10 cellular contexts compared by ENCODE assay signal in the genomic region with DNA sequence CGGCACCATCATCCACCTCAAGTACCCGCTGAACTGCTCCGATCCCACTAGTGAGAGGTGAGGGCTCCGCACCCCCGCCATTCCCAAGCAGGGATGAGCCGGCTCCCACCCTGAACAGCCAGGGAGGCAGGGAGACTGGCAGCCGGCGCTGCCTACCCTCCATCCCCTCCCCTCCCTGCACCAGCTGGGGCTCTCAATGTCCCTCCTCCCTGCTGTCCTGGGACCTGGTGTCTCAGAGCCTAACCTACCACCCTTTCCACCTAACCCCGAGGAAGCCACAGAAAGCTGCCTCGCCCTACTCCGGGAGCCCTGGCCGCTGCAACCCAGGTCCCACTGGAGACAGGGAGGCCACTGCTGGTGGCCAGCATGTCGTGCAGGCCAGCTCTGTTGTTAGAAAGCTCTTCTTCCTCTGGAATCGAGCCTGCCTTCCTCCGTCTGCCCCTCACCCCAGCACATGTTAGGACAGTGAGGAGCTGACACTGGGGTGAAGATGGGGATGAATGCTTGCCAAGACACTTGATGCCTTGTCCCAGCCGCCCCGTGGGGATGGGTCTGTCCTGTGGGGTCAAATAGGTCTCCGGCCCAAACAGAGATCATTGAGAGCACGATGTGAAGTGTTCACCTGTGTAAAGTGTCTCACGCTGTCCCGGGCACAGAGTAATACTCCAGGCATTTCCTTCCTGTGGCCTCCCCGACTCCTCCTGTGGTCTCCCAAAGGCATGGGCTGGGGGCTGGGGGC. TPM values are rescaled to one million over a fixed set of nuclear protein-coding genes. Genes with fewer than 3 reads are reported as not detected.
DNase-seq lines count a peak whose midpoint lies in the region; ATAC-seq and TF ChIP-seq lines count a peak whose summit lies in the region.
"Had no signal": no experiment of that assay in that cellular context is flagged by ENCODE, and none has a peak within 500 bp of the region (broad histone marks: within the 10 kb centered on the region; RNA-seq: fewer than 3 reads in every experiment).

No MANE protein-coding gene starts in this region.

- H3K27me3 ChIP-seq in subcutaneous abdominal adipose tissue (ENCODE audit: control insufficient read depth in 5 of 5, insufficient read depth in 4 of 5, low read length in 5 of 5) (peaks cover 0 to 4% (median 0%) of the 10 kb centered on the region in 5 donors), foreskin keratinocyte (no peaks in the 10 kb centered on the region)

- H3K36me3 Mint-ChIP-seq in activated CD8-positive, alpha-beta T cell treated with anti-CD3 and anti-CD28 coated beads for 36 hours (ENCODE audit: low read depth): peaks cover 64% of the 10 kb centered on the region
- peaks cover 12 to 29% (median 21%) of the 10 kb centered on the region in 3 donors for H3K36me3 Mint-ChIP-seq in immature natural killer cell

- no peaks in the 10 kb centered on the region for H3K27me3 Mint-ChIP-seq in activated CD8-positive, alpha-beta T cell treated with anti-CD3 and anti-CD28 coated beads for 36 hours
- peaks cover 21 to 43% (median 39%) of the 10 kb centered on the region in 3 donors for H3K27me3 Mint-ChIP-seq in immature natural killer cell (ENCODE audit: low read depth in 3 of 3)

- no peak for TF ChIP-seq CTCF in activated CD8-positive, alpha-beta T cell treated with anti-CD3 and anti-CD28 coated beads for 36 hours (IDR thresholded peaks at IDR 0.05)
- TF ChIP-seq CTCF in foreskin keratinocyte (conservative IDR thresholded peaks at IDR 0.05): no peak

- peaks cover 2 to 72% (median 28%) of the 10 kb centered on the region in 5 donors for H3K4me1 ChIP-seq in subcutaneous abdominal adipose tissue (ENCODE audit: control insufficient read depth in 5 of 5, insufficient read depth in 5 of 5, low read length in 5 of 5)
- H3K4me1 ChIP-seq in foreskin keratinocyte: no peaks in the 10 kb centered on the region

- no peak for ATAC-seq in activated CD4-positive, CD25-positive, alpha-beta regulatory T cell treated with anti-CD3 and anti-CD28 coated beads, Interleukin-2, amount 50 U/mL, for 24 hours
- ATAC-seq in activated CD8-positive, alpha-beta T cell treated with anti-CD3 and anti-CD28 coated beads for 36 hours: no peak
- ATAC-seq in HG03342 (IDR thresholded peaks at IDR 0.05; ENCODE audit: unreplicated experiment): no peak
- no peak for ATAC-seq in HG03280 (IDR thresholded peaks at IDR 0.05; ENCODE audit: unreplicated experiment)
- no peak for ATAC-seq in foreskin keratinocyte
- ATAC-seq: A549 had no signal

- peak overlapping the region in 3 of 5 donors; percentile 60 to 76 (median 63) for H3K9ac ChIP-seq in subcutaneous abdominal adipose tissue (ENCODE audit: low read length in 5 of 5)

- peak overlapping the region; percentile 44 to 67 (median 63) for H3K4me3 ChIP-seq in subcutaneous abdominal adipose tissue (ENCODE audit: low read depth in 1 of 5, low read length in 5 of 5)
- H3K4me3 ChIP-seq: A549 had no signal

- H3K9me3 ChIP-seq in subcutaneous abdominal adipose tissue (ENCODE audit: control insufficient read depth in 5 of 5, low read length in 5 of 5): no peaks in the 10 kb centered on the region
- H3K9me3 ChIP-seq: A549 had no signal

- peak overlapping the region; percentile 95 for H3K4me3 Mint-ChIP-seq in activated CD8-positive, alpha-beta T cell treated with anti-CD3 and anti-CD28 coated beads for 36 hours
- H3K4me3 Mint-ChIP-seq in immature natural killer cell: peak overlapping the region; percentile 94 to 99 (median 97)

- intact Hi-C loops in activated CD8-positive, alpha-beta T cell treated with anti-CD3 and anti-CD28 coated beads for 36 hours (cut with micrococcal nuclease): no loop called here

- CTCF ChIA-PET in activated CD8-positive, alpha-beta T cell treated with anti-CD3 and anti-CD28 coated beads for 36 hours (lab: Charles Lee): interaction anchor here (1.4 to 22.8 kb wide), 4 partner anchors 8 to 61 kb away, joined by 3 to 460 read pairs (median 3); no protein-coding TSS in a partner anchor

- peak overlapping the region; percentile 93 for H3K27ac Mint-ChIP-seq in activated CD8-positive, alpha-beta T cell treated with anti-CD3 and anti-CD28 coated beads for 36 hours
- peak overlapping the region; percentile 95 to 100 (median 99) for H3K27ac Mint-ChIP-seq in immature natural killer cell

- peaks cover 0 to 7% (median 2%) of the 10 kb centered on the region in 5 donors for H3K36me3 ChIP-seq in subcutaneous abdominal adipose tissue (ENCODE audit: control insufficient read depth in 5 of 5, insufficient read depth in 5 of 5, low read length in 5 of 5)

- peak overlapping the region; percentile 30 for H3K27ac ChIP-seq in subcutaneous abdominal adipose tissue (ENCODE audit: low read depth, low read length)
- H3K27ac ChIP-seq in foreskin keratinocyte: no peak overlapping the region
- H3K27ac ChIP-seq: A549 had no signal

- POLR2A ChIA-PET in activated CD8-positive, alpha-beta T cell treated with anti-CD3 and anti-CD28 coated beads for 36 hours (lab: Charles Lee): interaction anchor here (1.3 to 36.0 kb wide), 4 partner anchors 2 to 165 kb away, joined by 5 to 1266 read pairs (median 654); partner anchors contain the start of genes ATN1, C12orf57, EMG1 and PHB2

- peaks cover 63% of the 10 kb centered on the region for H3K4me1 Mint-ChIP-seq in activated CD8-positive, alpha-beta T cell treated with anti-CD3 and anti-CD28 coated beads for 36 hours (ENCODE audit: low read depth)
- peaks cover 90% of the 10 kb centered on the region in 2 donors for H3K4me1 Mint-ChIP-seq in immature natural killer cell

- DNase-seq in activated CD4-positive, CD25-positive, alpha-beta regulatory T cell treated with anti-CD3 and anti-CD28 coated beads, Interleukin-2, amount 50 U/mL, for 72 hours: peak; percentile 34
- DNase-seq in activated CD8-positive, alpha-beta T cell treated with anti-CD3 and anti-CD28 coated beads for 36 hours: no peak
- DNase-seq in immature natural killer cell (peak in 2 of 3 donors; percentile 22 to 24), foreskin keratinocyte (no peak)
- DNase-seq: hippocampal formation had no signal

- H3K9me3 Mint-ChIP-seq in activated CD8-positive, alpha-beta T cell treated with anti-CD3 and anti-CD28 coated beads for 36 hours: no peaks in the 10 kb centered on the region
- H3K9me3 Mint-ChIP-seq in immature natural killer cell: no peaks in the 10 kb centered on the region

RNA-seq across cellular contexts. Expression of gene PTPN6, which starts 1.1 kb away (rescaled TPM):
- total RNA-seq in activated CD8-positive, alpha-beta T cell treated with anti-CD3 and anti-CD28 coated beads for 36 hours: 100 to 1,000 TPM; 485 to 489 TPM
- 100 to 1,000 TPM; 231 to 513 (median 294) TPM for polyA plus RNA-seq in immature natural killer cell
- 22.5 and 23.2 TPM in 2 replicates for total RNA-seq in foreskin keratinocyte
- 21.8 and 24.9 TPM in 2 replicates for polyA plus RNA-seq in foreskin keratinocyte

RNA-seq across cellular contexts. Expression of gene C12orf57, which starts 8.5 kb away (rescaled TPM):
- total RNA-seq in activated CD8-positive, alpha-beta T cell treated with anti-CD3 and anti-CD28 coated beads for 36 hours: 100 to 1,000 TPM; 226 to 244 TPM
- polyA plus RNA-seq in immature natural killer cell: 100 to 1,000 TPM in 2 of 3 donors, 10 to 100 TPM in 1; 83.7 to 315 (median 170) TPM
- 119 and 147 TPM in 2 replicates for total RNA-seq in foreskin keratinocyte
- polyA plus RNA-seq in foreskin keratinocyte: 177 and 232 TPM in 2 replicates

RNA-seq across cellular contexts. Expression of gene RNU7-1, which starts 8.7 kb away (rescaled TPM):
- total RNA-seq in activated CD8-positive, alpha-beta T cell treated with anti-CD3 and anti-CD28 coated beads for 36 hours: not detected
- polyA plus RNA-seq in immature natural killer cell: not detected
- not detected in 2 replicates for total RNA-seq in foreskin keratinocyte
- polyA plus RNA-seq in foreskin keratinocyte: not detected in 2 replicates
- polyA plus RNA-seq: A549 had no signal

RNA-seq across cellular contexts. Expression of gene PHB2, which starts 18.2 kb away (rescaled TPM):
- total RNA-seq in activated CD8-positive, alpha-beta T cell treated with anti-CD3 and anti-CD28 coated beads for 36 hours: 100 to 1,000 TPM; 419 to 428 TPM
- polyA plus RNA-seq in immature natural killer cell (100 to 1,000 TPM; 121 to 141 (median 136) TPM), foreskin keratinocyte (271 and 299 TPM in 2 replicates)
- total RNA-seq in foreskin keratinocyte: 267 and 290 TPM in 2 replicates

RNA-seq across cellular contexts. Expression of gene EMG1, which starts 18.4 kb away (rescaled TPM):
- 10 to 100 TPM; 88.6 to 97.8 TPM for total RNA-seq in activated CD8-positive, alpha-beta T cell treated with anti-CD3 and anti-CD28 coated beads for 36 hours
- polyA plus RNA-seq in immature natural killer cell (10 to 100 TPM; 46.2 to 83.8 (median 65.5) TPM), foreskin keratinocyte (115 and 133 TPM in 2 replicates)
- total RNA-seq in foreskin keratinocyte: 103 and 111 TPM in 2 replicates

Comparison
In these comparisons a context has a peak if more than half of its experiments do, and no peak if none do; other contexts are left out.
1. DNase-seq: peak in activated CD4-positive, CD25-positive, alpha-beta regulatory T cell treated with anti-CD3 and anti-CD28 coated beads, Interleukin-2, amount 50 U/mL, for 72 hours (single experiment) and immature natural killer cell (2 of 3); none in activated CD8-positive, alpha-beta T cell treated with anti-CD3 and anti-CD28 coated beads for 36 hours (single experiment) and foreskin keratinocyte (0 of 2).
2. RNA of gene PTPN6, which starts 1.1 kb away (total RNA-seq): 485 to 489 TPM in activated CD8-positive, alpha-beta T cell treated with anti-CD3 and anti-CD28 coated beads for 36 hours; 22.5 to 23.2 TPM in foreskin keratinocyte; every median in the first group is over 10 times any median in the second.